8 cellular contexts compared by ENCODE assay signal in the genomic region with DNA sequence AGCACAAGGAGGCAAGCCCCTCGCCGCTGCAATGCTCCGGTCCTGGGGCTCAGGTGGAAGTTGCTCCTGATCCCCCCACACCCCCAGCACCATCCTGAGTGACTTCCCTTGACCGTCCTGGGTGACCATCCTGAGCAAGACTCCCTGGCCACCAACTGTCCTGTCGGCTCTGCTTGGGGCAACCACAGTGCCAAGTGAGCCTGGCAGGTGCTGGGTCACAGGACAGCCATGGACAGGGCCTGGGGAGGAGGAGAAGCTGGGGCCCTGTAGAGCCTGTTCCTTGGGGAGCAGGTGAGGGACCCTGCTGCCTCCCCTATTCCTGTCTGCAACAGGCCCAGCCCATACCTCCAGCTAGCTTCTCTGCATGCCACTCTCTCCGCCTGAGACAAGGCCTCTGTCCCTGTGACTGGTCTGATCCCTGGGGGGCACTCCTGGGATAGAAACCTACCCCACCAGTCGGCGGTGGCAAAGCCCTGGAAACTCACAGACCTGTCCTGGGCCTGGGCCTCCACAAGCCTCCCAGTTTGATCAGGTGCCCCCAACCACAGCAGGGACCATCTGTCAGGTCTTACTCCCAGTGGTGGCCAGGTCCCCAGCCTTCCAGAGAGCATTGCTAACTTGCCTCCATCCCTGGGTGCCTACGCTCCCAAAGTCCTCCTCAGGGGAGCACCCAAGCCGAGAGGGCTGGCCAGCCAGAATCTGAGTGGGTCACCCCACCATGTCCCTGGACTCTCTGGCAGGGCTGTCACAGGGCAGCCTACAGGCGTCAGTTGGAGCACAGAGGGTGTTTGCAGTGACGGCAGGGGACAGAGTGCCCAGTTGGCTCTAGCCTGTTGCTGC.
DNase-seq lines count a peak whose midpoint lies in the region; ATAC-seq and TF ChIP-seq lines count a peak whose summit lies in the region.

No MANE protein-coding gene starts in this region.

- H3K4me3 ChIP-seq in lower lobe of right lung, result peak overlapping the region; percentile 64
- H3K4me3 ChIP-seq in suprapubic skin, result peak overlapping the region; percentile 69

- no peak for TF ChIP-seq POLR2A in suprapubic skin (IDR thresholded peaks at IDR 0.05)

- H3K27ac ChIP-seq in lower lobe of right lung (peak overlapping the region; percentile 92), suprapubic skin (peak overlapping the region; percentile 98)

- peaks cover 79% of the 10 kb centered on the region for H3K4me1 ChIP-seq in lower lobe of right lung
- H3K4me1 ChIP-seq in suprapubic skin, result peaks cover 91% of the 10 kb centered on the region

- peak overlapping the region; percentile 66 for H3K4me3 Mint-ChIP-seq in T-helper 2 cell treated with Interferon-gamma antibody and Interleukin-4, amounts not matched to agents 5 μg/mL and 100 μg/mL, for 36 hours

- H3K9me3 Mint-ChIP-seq in T-helper 2 cell treated with Interferon-gamma antibody and Interleukin-4, amounts not matched to agents 5 μg/mL and 100 μg/mL, for 36 hours, result no peaks in the 10 kb centered on the region

- H3K9me3 ChIP-seq in lower lobe of right lung (no peaks in the 10 kb centered on the region), suprapubic skin (no peaks in the 10 kb centered on the region)

- ATAC-seq in lower lobe of right lung, result peak; percentile 16 to 50

- TF ChIP-seq CTCF in lower lobe of right lung (IDR thresholded peaks at IDR 0.05) (no peak), suprapubic skin (IDR thresholded peaks at IDR 0.05) (no peak)

- DNase-seq in T-helper 2 cell treated with Interferon-gamma antibody and Interleukin-4, amounts not matched to agents 5 μg/mL and 100 μg/mL, for 36 hours (ENCODE audit: low spot score), result no peak
- no peak for DNase-seq in T-helper 2 cell
- peak; percentile 90 for DNase-seq in cerebellar cortex (ENCODE audit: low spot score)
- peak; percentile 47 for DNase-seq in lower lobe of right lung
- peak; percentile 69 to 82 for DNase-seq in suprapubic skin (ENCODE audit: low spot score in 2 of 2)
- no peak for DNase-seq in DMS53 treated with DMSO at 0.1 percent for 48 hours (lab: John Stamatoyannopoulos, UW; ENCODE audit: unreplicated experiment)
- DNase-seq in NCI-H1092 treated with DMSO at 0.1 percent for 48 hours (lab: John Stamatoyannopoulos, UW), result no peak
- no peak for DNase-seq in NCI-H2029 treated with DMSO at 0.1 percent for 48 hours (lab: John Stamatoyannopoulos, UW)

- H3K4me1 Mint-ChIP-seq in T-helper 2 cell treated with Interferon-gamma antibody and Interleukin-4, amounts not matched to agents 5 μg/mL and 100 μg/mL, for 36 hours (ENCODE audit: low read depth), result peaks cover 10% of the 10 kb centered on the region

- H3K36me3 Mint-ChIP-seq in T-helper 2 cell treated with Interferon-gamma antibody and Interleukin-4, amounts not matched to agents 5 μg/mL and 100 μg/mL, for 36 hours (ENCODE audit: low read depth), result no peaks in the 10 kb centered on the region

- H3K36me3 ChIP-seq in lower lobe of right lung, result peaks cover 6% of the 10 kb centered on the region
- no peaks in the 10 kb centered on the region for H3K36me3 ChIP-seq in suprapubic skin

- intact Hi-C loops in lower lobe of right lung (cut with DNase I), result no loop called here

- TF ChIP-seq EP300 in suprapubic skin (IDR thresholded peaks at IDR 0.05), result no peak

- H3K27me3 ChIP-seq in lower lobe of right lung (ENCODE audit: low read depth), result no peaks in the 10 kb centered on the region
- H3K27me3 ChIP-seq in suprapubic skin, result no peaks in the 10 kb centered on the region

- WGBS in suprapubic skin, result 34% methylated on average over 10 of the region's 12 CpGs

- no peak overlapping the region for H3K27ac Mint-ChIP-seq in T-helper 2 cell treated with Interferon-gamma antibody and Interleukin-4, amounts not matched to agents 5 μg/mL and 100 μg/mL, for 36 hours

- peaks cover 2% of the 10 kb centered on the region for H3K27me3 Mint-ChIP-seq in T-helper 2 cell treated with Interferon-gamma antibody and Interleukin-4, amounts not matched to agents 5 μg/mL and 100 μg/mL, for 36 hours (ENCODE audit: low read depth)

Comparison
In these comparisons a context has a peak if more than half of its experiments do, and no peak if none do; other contexts are left out.
1. DNase-seq: peak in cerebellar cortex (single experiment), lower lobe of right lung (single experiment) and suprapubic skin (2 of 2); none in T-helper 2 cell treated with Interferon-gamma antibody and Interleukin-4, amounts not matched to agents 5 μg/mL and 100 μg/mL, for 36 hours (single experiment), T-helper 2 cell (0 of 5), DMS53 treated with DMSO at 0.1 percent for 48 hours (single experiment), NCI-H1092 treated with DMSO at 0.1 percent for 48 hours (single experiment) and NCI-H2029 treated with DMSO at 0.1 percent for 48 hours (single experiment).